27 cellular contexts compared by ENCODE assay signal in the genomic region with DNA sequence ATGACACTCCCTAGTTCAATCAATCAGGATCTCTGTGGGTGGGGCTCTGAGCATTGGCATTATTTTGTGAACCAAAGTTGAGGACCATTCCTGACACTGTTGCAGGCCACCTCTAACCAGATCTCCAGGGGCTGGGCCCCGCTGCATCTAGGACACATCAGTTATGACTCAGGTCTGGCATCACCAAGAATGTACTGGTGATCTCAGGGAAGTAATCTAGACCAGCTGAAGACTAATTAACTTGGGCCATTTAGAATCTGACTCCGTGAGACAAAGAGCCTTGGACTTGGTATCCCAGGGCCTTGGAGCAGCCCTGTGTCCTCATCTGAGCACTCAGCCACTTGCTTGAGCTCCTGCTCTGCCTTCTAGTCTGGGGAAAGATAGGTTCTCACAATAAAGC.
A peak's percentile ranks its signal among the peaks of the same experiment; 100 is the strongest.
DNase-seq lines count a peak whose midpoint lies in the region; ATAC-seq lines count a peak whose summit lies in the region.
"Had no signal": no experiment of that assay in that cellular context is flagged by ENCODE, and none has a peak within 500 bp of the region (broad histone marks: within the 10 kb centered on the region; RNA-seq: fewer than 3 reads in every experiment).

No MANE protein-coding gene starts in this region.

- H3K4me3 Mint-ChIP-seq in activated CD8-positive, alpha-beta memory T cell treated with anti-CD3 and anti-CD28 coated beads, Interleukin-2, amount 10 ng/mL, durations not matched to agents 7 days and 5 days: no peak overlapping the region
- H3K4me3 Mint-ChIP-seq: activated CD4-positive, alpha-beta memory T cell treated with anti-CD3 and anti-CD28 coated beads, Interleukin-2, amount 10 ng/mL, durations not matched to agents 7 days and 5 days; activated naive CD8-positive, alpha-beta T cell treated with anti-CD3 and anti-CD28 coated beads for 36 hours; brain; IgD-negative memory B cell; neural crest cell had no signal

- peaks cover 5% of the 10 kb centered on the region for H3K9me3 Mint-ChIP-seq in activated CD8-positive, alpha-beta memory T cell treated with anti-CD3 and anti-CD28 coated beads, Interleukin-2, amount 10 ng/mL, durations not matched to agents 7 days and 5 days (ENCODE audit: low read depth)
- H3K9me3 Mint-ChIP-seq: brain, neural crest cell had no signal

- CTCF ChIA-PET in activated CD8-positive, alpha-beta memory T cell treated with anti-CD3 and anti-CD28 coated beads, Interleukin-2, amount 10 ng/mL, durations not matched to agents 7 days and 5 days (lab: Charles Lee): no interaction called here

- ATAC-seq in activated CD8-positive, alpha-beta memory T cell treated with anti-CD3 and anti-CD28 coated beads, Interleukin-2, amount 10 ng/mL, durations not matched to agents 7 days and 5 days: no peak
- ATAC-seq in GM18909 (IDR thresholded peaks at IDR 0.05; ENCODE audit: poor library complexity, unreplicated experiment): no peak
- ATAC-seq: gastroesophageal sphincter, HCT116, lower lobe of right lung had no signal

- H3K27ac Mint-ChIP-seq in activated CD8-positive, alpha-beta memory T cell treated with anti-CD3 and anti-CD28 coated beads, Interleukin-2, amount 10 ng/mL, durations not matched to agents 7 days and 5 days: no peak overlapping the region
- H3K27ac Mint-ChIP-seq: activated CD4-positive, alpha-beta memory T cell treated with anti-CD3 and anti-CD28 coated beads, Interleukin-2, amount 10 ng/mL, durations not matched to agents 7 days and 5 days; activated naive CD8-positive, alpha-beta T cell treated with anti-CD3 and anti-CD28 coated beads for 36 hours; IgD-negative memory B cell had no signal

- H3K4me1 Mint-ChIP-seq in activated CD8-positive, alpha-beta memory T cell treated with anti-CD3 and anti-CD28 coated beads, Interleukin-2, amount 10 ng/mL, durations not matched to agents 7 days and 5 days: no peaks in the 10 kb centered on the region
- H3K4me1 Mint-ChIP-seq: activated CD4-positive, alpha-beta memory T cell treated with anti-CD3 and anti-CD28 coated beads, Interleukin-2, amount 10 ng/mL, durations not matched to agents 7 days and 5 days; activated naive CD8-positive, alpha-beta T cell treated with anti-CD3 and anti-CD28 coated beads for 36 hours; IgD-negative memory B cell; neural crest cell had no signal

- no peaks in the 10 kb centered on the region for H3K36me3 Mint-ChIP-seq in activated CD8-positive, alpha-beta memory T cell treated with anti-CD3 and anti-CD28 coated beads, Interleukin-2, amount 10 ng/mL, durations not matched to agents 7 days and 5 days
- H3K36me3 Mint-ChIP-seq: activated naive CD8-positive, alpha-beta T cell treated with anti-CD3 and anti-CD28 coated beads for 36 hours; brain; IgD-negative memory B cell had no signal

- H3K27me3 Mint-ChIP-seq in activated CD8-positive, alpha-beta memory T cell treated with anti-CD3 and anti-CD28 coated beads, Interleukin-2, amount 10 ng/mL, durations not matched to agents 7 days and 5 days: peaks cover 2% of the 10 kb centered on the region
- H3K27me3 Mint-ChIP-seq: brain, IgD-negative memory B cell had no signal

- DNase-seq in EH (ENCODE audit: low read depth): peak; percentile 84
- peak; percentile 14 for DNase-seq in LHCN-M2 (ENCODE audit: low read depth)
- peak; percentile 14 for DNase-seq in astrocyte of the hippocampus (ENCODE audit: low read depth, low spot score)
- peak; percentile 58 for DNase-seq in renal cortical epithelial cell (ENCODE audit: low read depth)
- DNase-seq in SK-N-DZ (ENCODE audit: low spot score): no peak
- DNase-seq in Ammon's horn (ENCODE audit: low spot score): no peak
- no peak for DNase-seq in activated CD8-positive, alpha-beta memory T cell treated with anti-CD3 and anti-CD28 coated beads, Interleukin-2, amount 10 ng/mL, durations not matched to agents 7 days and 5 days
- DNase-seq: activated CD4-positive, alpha-beta memory T cell treated with anti-CD3 and anti-CD28 coated beads, Interleukin-2, amount 10 ng/mL, durations not matched to agents 7 days and 5 days; activated CD4-positive, CD25-positive, alpha-beta regulatory T cell treated with anti-CD3 and anti-CD28 coated beads, Interleukin-2, amount 50 U/mL, for 72 hours; activated naive CD8-positive, alpha-beta T cell treated with anti-CD3 and anti-CD28 coated beads for 36 hours; BE2C; Caco-2; effector CD4-positive, alpha-beta T cell; islet precursor cell; lower lobe of right lung; NCI-H2081 treated with DMSO at 0.1 percent for 48 hours; NCI-H510A; SIG-M5; stomach; T-helper 1 cell; tibial artery had no signal

Comparison
In these comparisons a context has a peak if more than half of its experiments do, and no peak if none do; other contexts are left out.
1. DNase-seq: peak in EH (single experiment), LHCN-M2 (single experiment), astrocyte of the hippocampus (single experiment) and renal cortical epithelial cell (single experiment); none in SK-N-DZ (single experiment), Ammon's horn (single experiment) and activated CD8-positive, alpha-beta memory T cell treated with anti-CD3 and anti-CD28 coated beads, Interleukin-2, amount 10 ng/mL, durations not matched to agents 7 days and 5 days (single experiment).